ENCODE assay signal across 13 cellular contexts in genomic region chr1:29355375-29355774, GRCh38.
"Had no signal": no experiment of that assay in that cellular context is flagged by ENCODE, and none has a peak within 500 bp of the region (broad histone marks: within the 10 kb centered on the region; RNA-seq: fewer than 3 reads in every experiment).

No MANE protein-coding gene starts in this region.

- H3K4me3 Mint-ChIP-seq: dendritic cell treated with granulocyte-macrophage colony-stimulating factor and Interleukin-4, amounts not matched to agents 40 ng/mL and 50 ng/mL, for 4 days; naive thymus-derived CD8-positive, alpha-beta T cell had no signal

- H3K27me3 ChIP-seq: ascending aorta, right atrium auricular region, upper lobe of left lung had no signal

- H3K36me3 ChIP-seq: ascending aorta, neutrophil, right atrium auricular region, upper lobe of left lung had no signal

- H3K27ac Mint-ChIP-seq: dendritic cell treated with granulocyte-macrophage colony-stimulating factor and Interleukin-4, amounts not matched to agents 40 ng/mL and 50 ng/mL, for 4 days had no signal

- H3K36me3 Mint-ChIP-seq: naive thymus-derived CD8-positive, alpha-beta T cell had no signal

- DNase-seq: activated CD4-positive, alpha-beta T cell treated with anti-CD3 and anti-CD28 coated beads, Interleukin-2, amount 50 U/mL, for 48 hours; activated CD4-positive, CD25-positive, alpha-beta regulatory T cell treated with anti-CD3 and anti-CD28 coated beads, Interleukin-2, amount 50 U/mL, for 72 hours; effector memory CD4-positive, alpha-beta T cell; foreskin melanocyte; mesenchymal stem cell; naive thymus-derived CD8-positive, alpha-beta T cell; stimulated activated CD4-positive, alpha-beta T cell treated with anti-CD3 and anti-CD28 coated beads, Interleukin-2, amount 100 ng/mL, for 48 hours; stimulated activated naive CD4-positive, alpha-beta T cell treated with Interleukin-2 at 50 U/mL for 16 hours had no signal

- H3K4me3 ChIP-seq: ascending aorta, right atrium auricular region, upper lobe of left lung had no signal

- H3K9me3 Mint-ChIP-seq: dendritic cell treated with granulocyte-macrophage colony-stimulating factor and Interleukin-4, amounts not matched to agents 40 ng/mL and 50 ng/mL, for 4 days; naive thymus-derived CD8-positive, alpha-beta T cell had no signal

- H3K27ac ChIP-seq: ascending aorta, neutrophil, right atrium auricular region, upper lobe of left lung had no signal

- ATAC-seq: naive thymus-derived CD8-positive, alpha-beta T cell had no signal

- H3K9me3 ChIP-seq: ascending aorta, neutrophil, right atrium auricular region, upper lobe of left lung had no signal
